ENCODE assay signal across 8 cellular contexts in genomic region chr10:26684667-26685264, GRCh38. TPM values are rescaled to one million over a fixed set of nuclear protein-coding genes. Genes with fewer than 3 reads are reported as not detected.
DNase-seq lines count a peak whose midpoint lies in the region; ATAC-seq, FAIRE-seq and TF ChIP-seq lines count a peak whose summit lies in the region.
"Not testable (repeated sequence)": the region's sequence is repeated elsewhere in the genome, so short reads cannot be mapped to it uniquely, and the experiment has no call there.

No MANE protein-coding gene starts in this region.

- DNase-seq in GM12892 (ENCODE audit: insufficient read length), result not testable (repeated sequence)
- DNase-seq in H4 (ENCODE audit: low spot score) (peak; percentile 7), HT1080 (ENCODE audit: low read depth) (peak; percentile 40), NCI-H82 (lab: John Stamatoyannopoulos, UW) (peak; percentile 63), fibroblast of peridontal ligament (ENCODE audit: extremely low read depth) (peak; percentile 55), naive B cell (peak; percentile 25)
- DNase-seq in activated T-cell treated with anti-CD3 and anti-CD28 coated beads, Interleukin-2, amount 50 U/mL, for 72 hours, result peak in 1 of 2 donors; percentile 31

- not testable (repeated sequence) for H3K27me3 Mint-ChIP-seq in activated T-cell treated with anti-CD3 and anti-CD28 coated beads, Interleukin-2, amount 50 U/mL, for 72 hours (ENCODE audit: low read depth)
- H3K27me3 Mint-ChIP-seq in naive B cell, result peaks cover 7 to 27% (median 15%) of the 10 kb centered on the region in 3 donors

- H3K36me3 Mint-ChIP-seq in activated T-cell treated with anti-CD3 and anti-CD28 coated beads, Interleukin-2, amount 50 U/mL, for 72 hours (ENCODE audit: insufficient read depth in 2 of 2); naive B cell: not testable (repeated sequence)

- TF ChIP-seq CTCF in 22Rv1 (IDR thresholded peaks at IDR 0.05), result peak; percentile 78

- TF ChIP-seq POLR2A in GM12892 (IDR thresholded peaks at IDR 0.05; ENCODE audit: low read depth, low read length), result not testable (repeated sequence)

- not testable (repeated sequence) for H3K27ac Mint-ChIP-seq in activated T-cell treated with anti-CD3 and anti-CD28 coated beads, Interleukin-2, amount 50 U/mL, for 72 hours
- peak overlapping the region in 1 of 6 donors; percentile 49 for H3K27ac Mint-ChIP-seq in naive B cell

- H3K4me1 Mint-ChIP-seq in activated T-cell treated with anti-CD3 and anti-CD28 coated beads, Interleukin-2, amount 50 U/mL, for 72 hours (ENCODE audit: low read depth), result peaks cover 36% of the 10 kb centered on the region
- not testable (repeated sequence) for H3K4me1 Mint-ChIP-seq in naive B cell

- H3K9me3 Mint-ChIP-seq in activated T-cell treated with anti-CD3 and anti-CD28 coated beads, Interleukin-2, amount 50 U/mL, for 72 hours; naive B cell: not testable (repeated sequence)

- peak; percentile 98 for FAIRE-seq in GM12892 (lab: Jason Lieb, UNC)

- peak; percentile 87 for ATAC-seq in activated T-cell treated with anti-CD3 and anti-CD28 coated beads, Interleukin-2, amount 50 U/mL, for 72 hours (replicated peaks in 1 of 2)
- ATAC-seq in naive B cell (ENCODE audit: low read depth in 2 of 2), result peak; percentile 94 to 96

- not testable (repeated sequence) for H3K27ac ChIP-seq in 22Rv1

- peak overlapping the region; percentile 9 to 40 for H3K4me3 Mint-ChIP-seq in activated T-cell treated with anti-CD3 and anti-CD28 coated beads, Interleukin-2, amount 50 U/mL, for 72 hours
- H3K4me3 Mint-ChIP-seq in naive B cell, result not testable (repeated sequence)

RNA-seq across cellular contexts. Expression of gene PDSS1, which starts 12.7 kb away (rescaled TPM):
- polyA plus RNA-seq in GM12892 (2012; ENCODE audit: missing spikeins), result 18.7 TPM
- 10.1 and 11.8 TPM in 2 replicates for total RNA-seq in H4 (2014; rRNA removed; shearing (Covaris generic))
- total RNA-seq in HT1080 (2014; rRNA removed; shearing (Covaris generic)), result 39.7 and 42.7 TPM in 2 replicates
- 21.4 and 26.3 TPM in 2 replicates for polyA plus RNA-seq in HT1080 (2015; cell fraction: cytosol; rRNA removed)
- polyA plus RNA-seq in HT1080 (2015; cell fraction: nucleus; rRNA removed), result 36.2 and 41.9 TPM in 2 replicates
- 10 to 100 TPM in 1 of 2 donors, 1 to 10 TPM in 1; 8.8 to 12.2 TPM for total RNA-seq in activated T-cell treated with anti-CD3 and anti-CD28 coated beads, Interleukin-2, amount 50 U/mL, for 72 hours
- polyA plus RNA-seq in naive B cell (ENCODE audit: low read depth in 6 of 6), result 1 to 10 TPM in 5 of 6 donors, not detected in 1; 2.5 to 6.0 (median 2.6) TPM
